1 cellular context compared by ENCODE assay signal in the genomic region with DNA sequence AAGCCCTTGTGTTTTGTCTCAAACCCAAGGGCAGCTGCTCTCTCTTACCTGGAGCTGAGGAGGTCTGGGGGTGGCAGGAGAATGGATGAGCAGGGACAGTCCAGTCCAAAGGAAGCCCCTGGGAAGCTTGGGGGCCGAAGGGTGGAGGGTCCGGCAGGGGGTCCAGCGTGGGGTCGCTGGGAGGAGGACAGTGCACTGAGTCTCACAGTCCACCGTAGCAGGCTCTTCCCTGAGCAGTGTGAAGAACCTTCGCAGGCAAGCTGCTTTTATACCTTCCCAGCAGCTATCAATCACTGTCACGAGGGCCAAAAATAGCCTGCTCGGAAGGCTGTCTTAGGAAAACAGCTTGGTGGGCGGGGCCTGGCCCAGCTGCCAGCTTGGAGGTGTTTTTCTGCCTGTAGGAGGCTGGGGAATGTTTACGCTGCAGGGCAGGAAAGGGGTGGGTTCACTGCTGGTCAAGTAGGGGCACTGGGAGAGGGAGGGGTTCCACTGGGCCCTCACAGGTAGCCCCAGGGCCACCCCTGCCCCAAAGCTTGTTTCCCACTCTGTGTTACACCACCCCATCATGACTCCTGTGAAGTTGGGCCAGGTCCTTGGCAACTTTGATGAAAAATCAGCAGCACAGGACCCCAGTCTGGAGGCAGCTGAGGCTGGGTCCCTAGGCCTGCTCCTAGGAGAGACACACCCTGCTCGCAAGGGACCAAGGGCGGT.
TF ChIP-seq lines count a peak whose summit lies in the region.

TSS of gene DEPP1 (minus strand) at position 240 of the 711 bp plus-strand sequence. CDS start 779 bp downstream, outside the sequence.

TF ChIP-seq in HEK293, 187 proteins besides CTCF, POLR2A, EP300 and RAD21 (continued from another document):
- peak; percentile 76 for TF ChIP-seq ZNF335 (tag by site-specific recombination; conservative IDR thresholded peaks at IDR 0.05)
- TF ChIP-seq ZNF639 (tag by site-specific recombination; IDR thresholded peaks at IDR 0.05), result 0 out of 2 replicates have a peak, but pooled peaks have one; percentile 49
- TF ChIP-seq, protein P1, sequence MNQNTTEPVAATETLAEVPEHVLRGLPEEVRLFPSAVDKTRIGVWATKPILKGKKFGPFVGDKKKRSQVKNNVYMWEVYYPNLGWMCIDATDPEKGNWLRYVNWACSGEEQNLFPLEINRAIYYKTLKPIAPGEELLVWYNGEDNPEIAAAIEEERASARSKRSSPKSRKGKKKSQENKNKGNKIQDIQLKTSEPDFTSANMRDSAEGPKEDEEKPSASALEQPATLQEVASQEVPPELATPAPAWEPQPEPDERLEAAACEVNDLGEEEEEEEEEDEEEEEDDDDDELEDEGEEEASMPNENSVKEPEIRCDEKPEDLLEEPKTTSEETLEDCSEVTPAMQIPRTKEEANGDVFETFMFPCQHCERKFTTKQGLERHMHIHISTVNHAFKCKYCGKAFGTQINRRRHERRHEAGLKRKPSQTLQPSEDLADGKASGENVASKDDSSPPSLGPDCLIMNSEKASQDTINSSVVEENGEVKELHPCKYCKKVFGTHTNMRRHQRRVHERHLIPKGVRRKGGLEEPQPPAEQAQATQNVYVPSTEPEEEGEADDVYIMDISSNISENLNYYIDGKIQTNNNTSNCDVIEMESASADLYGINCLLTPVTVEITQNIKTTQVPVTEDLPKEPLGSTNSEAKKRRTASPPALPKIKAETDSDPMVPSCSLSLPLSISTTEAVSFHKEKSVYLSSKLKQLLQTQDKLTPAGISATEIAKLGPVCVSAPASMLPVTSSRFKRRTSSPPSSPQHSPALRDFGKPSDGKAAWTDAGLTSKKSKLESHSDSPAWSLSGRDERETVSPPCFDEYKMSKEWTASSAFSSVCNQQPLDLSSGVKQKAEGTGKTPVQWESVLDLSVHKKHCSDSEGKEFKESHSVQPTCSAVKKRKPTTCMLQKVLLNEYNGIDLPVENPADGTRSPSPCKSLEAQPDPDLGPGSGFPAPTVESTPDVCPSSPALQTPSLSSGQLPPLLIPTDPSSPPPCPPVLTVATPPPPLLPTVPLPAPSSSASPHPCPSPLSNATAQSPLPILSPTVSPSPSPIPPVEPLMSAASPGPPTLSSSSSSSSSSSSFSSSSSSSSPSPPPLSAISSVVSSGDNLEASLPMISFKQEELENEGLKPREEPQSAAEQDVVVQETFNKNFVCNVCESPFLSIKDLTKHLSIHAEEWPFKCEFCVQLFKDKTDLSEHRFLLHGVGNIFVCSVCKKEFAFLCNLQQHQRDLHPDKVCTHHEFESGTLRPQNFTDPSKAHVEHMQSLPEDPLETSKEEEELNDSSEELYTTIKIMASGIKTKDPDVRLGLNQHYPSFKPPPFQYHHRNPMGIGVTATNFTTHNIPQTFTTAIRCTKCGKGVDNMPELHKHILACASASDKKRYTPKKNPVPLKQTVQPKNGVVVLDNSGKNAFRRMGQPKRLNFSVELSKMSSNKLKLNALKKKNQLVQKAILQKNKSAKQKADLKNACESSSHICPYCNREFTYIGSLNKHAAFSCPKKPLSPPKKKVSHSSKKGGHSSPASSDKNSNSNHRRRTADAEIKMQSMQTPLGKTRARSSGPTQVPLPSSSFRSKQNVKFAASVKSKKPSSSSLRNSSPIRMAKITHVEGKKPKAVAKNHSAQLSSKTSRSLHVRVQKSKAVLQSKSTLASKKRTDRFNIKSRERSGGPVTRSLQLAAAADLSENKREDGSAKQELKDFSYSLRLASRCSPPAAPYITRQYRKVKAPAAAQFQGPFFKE (tag by site-specific recombination; IDR thresholded peaks at IDR 0.05; ENCODE audit: borderline replicate concordance), result no peak
- TF ChIP-seq, protein P2, sequence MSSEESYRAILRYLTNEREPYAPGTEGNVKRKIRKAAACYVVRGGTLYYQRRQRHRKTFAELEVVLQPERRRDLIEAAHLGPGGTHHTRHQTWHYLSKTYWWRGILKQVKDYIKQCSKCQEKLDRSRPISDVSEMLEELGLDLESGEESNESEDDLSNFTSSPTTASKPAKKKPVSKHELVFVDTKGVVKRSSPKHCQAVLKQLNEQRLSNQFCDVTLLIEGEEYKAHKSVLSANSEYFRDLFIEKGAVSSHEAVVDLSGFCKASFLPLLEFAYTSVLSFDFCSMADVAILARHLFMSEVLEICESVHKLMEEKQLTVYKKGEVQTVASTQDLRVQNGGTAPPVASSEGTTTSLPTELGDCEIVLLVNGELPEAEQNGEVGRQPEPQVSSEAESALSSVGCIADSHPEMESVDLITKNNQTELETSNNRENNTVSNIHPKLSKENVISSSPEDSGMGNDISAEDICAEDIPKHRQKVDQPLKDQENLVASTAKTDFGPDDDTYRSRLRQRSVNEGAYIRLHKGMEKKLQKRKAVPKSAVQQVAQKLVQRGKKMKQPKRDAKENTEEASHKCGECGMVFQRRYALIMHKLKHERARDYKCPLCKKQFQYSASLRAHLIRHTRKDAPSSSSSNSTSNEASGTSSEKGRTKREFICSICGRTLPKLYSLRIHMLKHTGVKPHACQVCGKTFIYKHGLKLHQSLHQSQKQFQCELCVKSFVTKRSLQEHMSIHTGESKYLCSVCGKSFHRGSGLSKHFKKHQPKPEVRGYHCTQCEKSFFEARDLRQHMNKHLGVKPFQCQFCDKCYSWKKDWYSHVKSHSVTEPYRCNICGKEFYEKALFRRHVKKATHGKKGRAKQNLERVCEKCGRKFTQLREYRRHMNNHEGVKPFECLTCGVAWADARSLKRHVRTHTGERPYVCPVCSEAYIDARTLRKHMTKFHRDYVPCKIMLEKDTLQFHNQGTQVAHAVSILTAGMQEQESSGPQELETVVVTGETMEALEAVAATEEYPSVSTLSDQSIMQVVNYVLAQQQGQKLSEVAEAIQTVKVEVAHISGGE (tag by site-specific recombination; conservative IDR thresholded peaks at IDR 0.05; ENCODE audit: low read depth), result peak; percentile 75
- TF ChIP-seq ZNF555 (tag by site-specific recombination; conservative IDR thresholded peaks at IDR 0.05), result no peak
- TF ChIP-seq MEIS1 (CRISPR knock-in tag; IDR thresholded peaks at IDR 0.05; ENCODE audit: borderline replicate concordance), result peak; percentile 67; the same call in 1 of the 2 replicates
- peak; percentile 96 for TF ChIP-seq IKZF3 (tag by site-specific recombination; IDR thresholded peaks at IDR 0.05)
- no peak for TF ChIP-seq ZNF747 (tag by site-specific recombination; IDR thresholded peaks at IDR 0.05)
- TF ChIP-seq ZEB2 (tag by site-specific recombination; IDR thresholded peaks at IDR 0.05), result no peak
- TF ChIP-seq ZBTB48 (tag by site-specific recombination; IDR thresholded peaks at IDR 0.05), result peak; percentile 16; the same call in 1 of the 2 replicates
